8 cellular contexts compared by ENCODE assay signal in genomic region chr2:173101687-173102086, GRCh38. TPM values are rescaled to one million over a fixed set of nuclear protein-coding genes. Genes with fewer than 3 reads are reported as not detected.
DNase-seq lines count a peak whose midpoint lies in the region; ATAC-seq and TF ChIP-seq lines count a peak whose summit lies in the region.

No MANE protein-coding gene starts in this region.

- H3K27ac ChIP-seq in endodermal cell (ENCODE audit: low read depth, low read length) = no peak overlapping the region
- H3K27ac ChIP-seq in transverse colon = no peak overlapping the region

- H3K4me3 Mint-ChIP-seq in endodermal cell = no peak overlapping the region

- H3K36me3 Mint-ChIP-seq in endodermal cell (ENCODE audit: low read depth) = peaks cover 1% of the 10 kb centered on the region

- 92 to 94% methylated on average over 2 to 3 of the region's 3 CpGs for WGBS in endodermal cell (ENCODE audit: insufficient coverage in 1 of 2, insufficient read length in 1 of 2), 2 experiments
- WGBS in transverse colon (ENCODE audit: low coverage in 1 of 2), 2 donors = 63 to 64% methylated on average over 3 of the region's 3 CpGs

- POLR2A ChIA-PET in HEK293T (lab: Yijun Ruan, JAX) = no interaction called here

- in situ Hi-C loops in transverse colon (cut with MboI; ENCODE audit: low pct_ligation_motif_present in 1 of 4, low pct_unique_long_range_greater_than_20kb in 1 of 4, low sequenced_read_pairs in 3 of 4) = no loop called here

- TF ChIP-seq POLR2A in transverse colon (IDR thresholded peaks at IDR 0.05) = no peak

- no peak overlapping the region for H3K9ac ChIP-seq in endodermal cell (ENCODE audit: extremely low read depth, low read length, poor library complexity, severe bottlenecking)

- peaks cover 6% of the 10 kb centered on the region for H3K36me3 ChIP-seq in endodermal cell (ENCODE audit: control insufficient read depth, insufficient read depth, low read length)
- no peaks in the 10 kb centered on the region for H3K36me3 ChIP-seq in transverse colon

- intact Hi-C loops in transverse colon (cut with DNase I; ENCODE audit: low total_unique reads) = no loop called here

- H3K27me3 ChIP-seq in endodermal cell (ENCODE audit: control insufficient read depth, insufficient read depth, low read length, poor library complexity, severe bottlenecking) = no peaks in the 10 kb centered on the region
- no peaks in the 10 kb centered on the region for H3K27me3 ChIP-seq in transverse colon

- H3K4me1 Mint-ChIP-seq in endodermal cell = peaks cover 13% of the 10 kb centered on the region

- no peaks in the 10 kb centered on the region for H3K9me3 Mint-ChIP-seq in endodermal cell

- no peaks in the 10 kb centered on the region for H3K9me3 ChIP-seq in endodermal cell (ENCODE audit: control insufficient read depth, low read length)
- no peaks in the 10 kb centered on the region for H3K9me3 ChIP-seq in transverse colon

- H3K27me3 Mint-ChIP-seq in endodermal cell (ENCODE audit: insufficient read depth) = no peaks in the 10 kb centered on the region

- H3K4me1 ChIP-seq in endodermal cell (ENCODE audit: control insufficient read depth, insufficient read depth, low read length) (no peaks in the 10 kb centered on the region), transverse colon (peaks cover 0 to 4% (median 0%) of the 10 kb centered on the region in 4 donors)

- H3K27ac Mint-ChIP-seq in endodermal cell = no peak overlapping the region

- peak; percentile 45 for ATAC-seq in GM19324 (IDR thresholded peaks at IDR 0.05; ENCODE audit: low FRiP score, unreplicated experiment)
- ATAC-seq in HG03442 (IDR thresholded peaks at IDR 0.05; ENCODE audit: unreplicated experiment) = peak; percentile 70

- DNase-seq in ELR (ENCODE audit: low read depth) (peak; percentile 30), fibroblast of the aortic adventitia (ENCODE audit: low read depth) (peak; percentile 75), endodermal cell (no peak), transverse colon (no peak), SHP77 (lab: John Stamatoyannopoulos, UW) (no peak), HEK293T (ENCODE audit: extremely low spot score) (no peak)

- no peak for TF ChIP-seq EP300 in transverse colon (IDR thresholded peaks at IDR 0.05; ENCODE audit: low read depth)

- CTCF ChIA-PET in HEK293T (lab: Yijun Ruan, JAX) = interaction anchor here (1.2 kb wide), 1 partner anchor 10 kb away, joined by 3 read pairs; no protein-coding TSS in a partner anchor

- TF ChIP-seq CTCF in fibroblast of the aortic adventitia (IDR thresholded peaks at IDR 0.05; ENCODE audit: insufficient read depth, low read length) = no peak
- TF ChIP-seq CTCF in endodermal cell (conservative IDR thresholded peaks at IDR 0.05) = no peak
- TF ChIP-seq CTCF in transverse colon (IDR thresholded peaks at IDR 0.05) = no peak

- H3K4me3 ChIP-seq in fibroblast of the aortic adventitia (ENCODE audit: low read depth, low read length) (no peak overlapping the region), endodermal cell (ENCODE audit: low read length) (no peak overlapping the region), transverse colon (no peak overlapping the region)

TF ChIP-seq in HEK293T, 16 proteins besides CTCF, POLR2A, EP300 and RAD21:
- TF ChIP-seq BHLHE40 (IDR thresholded peaks at IDR 0.05; ENCODE audit: borderline replicate concordance) (no peak), L3MBTL2 (conservative IDR thresholded peaks at IDR 0.05) (no peak), FOXM1 (IDR thresholded peaks at IDR 0.05; ENCODE audit: borderline replicate concordance) (no peak), FOXK2 (IDR thresholded peaks at IDR 0.05) (no peak), CTBP1 (IDR thresholded peaks at IDR 0.05; ENCODE audit: borderline replicate concordance) (no peak)
TF ChIP-seq in HEK293T: peak in this region for 0.

RNA-seq across cellular contexts. Expression of gene MAP3K20, which starts 26.0 kb away (rescaled TPM):
- total RNA-seq in fibroblast of the aortic adventitia (ENCODE audit: low replicate concordance) = 53.1 and 68.2 TPM in 2 replicates
- 10 to 100 TPM; 29.4 to 29.9 TPM for total RNA-seq in endodermal cell
- polyA plus RNA-seq in endodermal cell (2013, experiment 1 of 2) = 13.5 TPM
- 14.0 TPM for polyA plus RNA-seq in endodermal cell (2013, experiment 2 of 2)
- total RNA-seq in transverse colon = 10 to 100 TPM; 24.7 to 40.2 (median 33.8) TPM

Comparison
In these comparisons a context has a peak if more than half of its experiments do, and no peak if none do; other contexts are left out.
1. DNase-seq: peak in ELR (single experiment) and fibroblast of the aortic adventitia (single experiment); none in endodermal cell (single experiment), transverse colon (single experiment), SHP77 (0 of 2) and HEK293T (single experiment).